In the genomic region with DNA sequence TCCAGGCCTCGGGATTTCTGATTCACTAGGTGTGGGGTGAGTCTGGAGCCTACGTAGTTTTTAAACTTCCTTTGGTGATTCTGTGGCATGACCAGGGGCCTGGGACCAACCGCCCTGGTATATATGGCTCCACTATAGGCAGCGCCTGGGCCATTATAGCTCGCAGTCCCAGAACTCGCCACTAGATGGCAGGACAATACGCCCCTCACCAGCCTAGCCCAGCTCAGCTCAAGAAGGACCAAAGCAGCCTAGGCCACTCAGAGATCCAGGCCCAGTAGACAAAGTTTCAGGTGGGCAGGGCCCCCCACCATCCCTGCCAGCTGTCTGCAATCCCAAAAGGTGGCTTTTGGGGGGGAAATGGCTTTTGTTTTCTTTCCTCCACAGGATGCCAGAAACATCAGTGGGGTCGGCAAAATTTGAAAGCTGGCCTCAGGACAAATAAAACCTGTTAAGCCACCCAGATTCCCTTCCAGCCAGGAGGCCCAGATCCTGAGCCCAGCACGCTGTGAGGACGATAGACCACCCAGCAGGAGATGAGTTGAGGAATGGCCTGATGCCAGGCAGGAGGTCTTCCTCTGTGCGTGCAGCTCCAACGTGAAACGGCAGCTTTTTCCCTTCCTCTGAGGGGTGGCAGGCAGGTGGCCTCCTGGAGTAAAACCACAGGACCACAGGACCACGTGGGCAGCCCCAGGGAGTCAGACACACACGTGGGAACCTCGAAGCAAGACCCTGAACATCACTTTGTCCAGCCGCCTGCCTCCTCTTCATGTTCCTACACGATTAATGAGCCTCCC, we compare ENCODE assay signal across 8 cellular contexts. TPM values are rescaled to one million over a fixed set of nuclear protein-coding genes. Genes with fewer than 3 reads are reported as not detected.
DNase-seq lines count a peak whose midpoint lies in the region; ATAC-seq, FAIRE-seq and TF ChIP-seq lines count a peak whose summit lies in the region.

No MANE protein-coding gene starts in this region.

- H3K27ac ChIP-seq in right lobe of liver: no peak overlapping the region

- H3K27me3 Mint-ChIP-seq in chondrocyte (ENCODE audit: low read depth): peaks cover 15% of the 10 kb centered on the region

- H3K4me3 Mint-ChIP-seq in chondrocyte (ENCODE audit: unreplicated experiment): no peak overlapping the region

- FAIRE-seq in D721Med (lab: Jason Lieb, UNC): no peak

- H3K9me3 Mint-ChIP-seq in chondrocyte (ENCODE audit: low read depth): peaks cover 10% of the 10 kb centered on the region

- 13% methylated on average over 4 of the region's 18 CpGs for WGBS in right lobe of liver (ENCODE audit: insufficient coverage, low coverage, low lambda C conversion rate, missing lambda C conversion rate)

- intact Hi-C loops in right lobe of liver (cut with DNase I): loop anchor here (5.0 to 10.0 kb wide), 3 partner anchors 146 to 176 kb away; no protein-coding TSS in a partner anchor

- H3K27ac Mint-ChIP-seq in chondrocyte (ENCODE audit: unreplicated experiment): no peak overlapping the region

- peaks cover 6% of the 10 kb centered on the region for H3K36me3 Mint-ChIP-seq in chondrocyte (ENCODE audit: low read depth)

- H3K4me1 ChIP-seq in right lobe of liver: no peaks in the 10 kb centered on the region

- DNase-seq in D721Med (ENCODE audit: insufficient read length, low spot score) (peak; percentile 43), NCI-H460 (ENCODE audit: extremely low read depth, low read depth) (peak; percentile 60), chondrocyte (ENCODE audit: low spot score) (no peak), right lobe of liver (peak; percentile 59 to 69 (median 67))
- peak; percentile 54 to 61 for DNase-seq in activated CD4-positive, alpha-beta T cell treated with anti-CD3 and anti-CD28 coated beads for 4 hours
- DNase-seq in stimulated activated CD4-positive, alpha-beta T cell treated with anti-CD3 and anti-CD28 coated beads, TNF-alpha, amount 100 ng/mL, for 48 hours (ENCODE audit: low read depth in 3 of 3): peak; percentile 44 to 55 (median 53)

- no peaks in the 10 kb centered on the region for H3K27me3 ChIP-seq in right lobe of liver

- TF ChIP-seq POLR2A in right lobe of liver (IDR thresholded peaks at IDR 0.05): no peak

- no peaks in the 10 kb centered on the region for H3K4me1 Mint-ChIP-seq in chondrocyte (ENCODE audit: low read depth)

- peak; percentile 91 for TF ChIP-seq CTCF in D721Med (IDR thresholded peaks at IDR 0.05; ENCODE audit: insufficient read depth, missing control alignments)
- peak; percentile 89 for TF ChIP-seq CTCF in chondrocyte (IDR thresholded peaks at IDR 0.05)
- peak; percentile 80 to 89 (median 86) for TF ChIP-seq CTCF in right lobe of liver (IDR thresholded peaks at IDR 0.05)

- no peak overlapping the region for H3K4me3 ChIP-seq in right lobe of liver

- no peaks in the 10 kb centered on the region for H3K36me3 ChIP-seq in right lobe of liver

- no peaks in the 10 kb centered on the region for H3K9me3 ChIP-seq in right lobe of liver

- peak; percentile 63 for ATAC-seq in HG02678 (IDR thresholded peaks at IDR 0.05; ENCODE audit: unreplicated experiment)
- ATAC-seq in right lobe of liver: peak; percentile 94 to 99 (median 97)
- no peak for ATAC-seq in GM19328 (IDR thresholded peaks at IDR 0.05; ENCODE audit: unreplicated experiment)

RNA-seq across cellular contexts. Expression of gene TMEM51, which starts 24.8 kb away (rescaled TPM):
- 6.3 and 6.4 TPM in 2 replicates for total RNA-seq in NCI-H460 (2014; rRNA removed; shearing (Covaris generic))
- 7.4 and 7.8 TPM in 2 replicates for polyA plus RNA-seq in NCI-H460 (2014; cell fraction: nucleus; rRNA removed)
- 0.82 to 1.9 TPM (median 1.8 TPM) in 3 replicates for total RNA-seq in chondrocyte
- 1 to 10 TPM; 1.3 to 5.4 (median 1.9) TPM for total RNA-seq in right lobe of liver
